ENCODE assay signal across 17 cellular contexts in the genomic region with DNA sequence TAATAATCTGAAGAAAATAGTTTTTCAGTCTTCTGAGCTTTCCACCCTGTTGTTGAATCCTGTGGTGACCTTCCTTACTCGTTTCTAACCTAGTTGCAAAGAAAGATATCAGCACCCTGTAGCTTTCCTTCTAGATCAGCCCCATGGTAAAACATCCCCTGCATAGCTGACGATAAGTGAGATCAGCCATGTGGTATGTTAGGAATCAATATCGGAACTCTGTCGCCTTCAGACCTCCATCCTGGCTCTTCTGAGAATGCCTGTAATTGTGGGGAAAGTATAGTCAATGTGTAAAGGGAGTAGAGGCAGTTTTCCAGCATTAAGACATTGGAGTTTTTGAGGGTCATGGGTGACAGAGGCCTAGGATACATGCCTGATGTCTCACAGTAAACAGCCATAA.
DNase-seq lines count a peak whose midpoint lies in the region; ATAC-seq and TF ChIP-seq lines count a peak whose summit lies in the region.
"Had no signal": no experiment of that assay in that cellular context is flagged by ENCODE, and none has a peak within 500 bp of the region (broad histone marks: within the 10 kb centered on the region; RNA-seq: fewer than 3 reads in every experiment).

No MANE protein-coding gene starts in this region.

- H3K27me3 ChIP-seq in brain microvascular endothelial cell (replicated peaks), result no peaks in the 10 kb centered on the region
- no peaks in the 10 kb centered on the region for H3K27me3 ChIP-seq in mesendoderm (ENCODE audit: insufficient read depth, low read length, poor library complexity)
- H3K27me3 ChIP-seq in naive thymus-derived CD4-positive, alpha-beta T cell (ENCODE audit: control insufficient read depth in 2 of 2, insufficient read depth in 2 of 2, low read length in 2 of 2), result no peaks in the 10 kb centered on the region

- H3K27me3 Mint-ChIP-seq in naive thymus-derived CD4-positive, alpha-beta T cell, result no peaks in the 10 kb centered on the region
- H3K27me3 Mint-ChIP-seq in activated CD8-positive, alpha-beta memory T cell treated with anti-CD3 and anti-CD28 coated beads, Interleukin-2, amount 10 ng/mL, durations not matched to agents 7 days and 5 days, result no peaks in the 10 kb centered on the region
- H3K27me3 Mint-ChIP-seq: CD4-positive, alpha-beta T cell had no signal

- H4K5ac ChIP-seq in mesendoderm (ENCODE audit: low read length), result no peak overlapping the region

- H3K4ac ChIP-seq in mesendoderm (ENCODE audit: low read depth, low read length), result no peak overlapping the region

- H3K18ac ChIP-seq in mesendoderm (ENCODE audit: low read length), result no peak overlapping the region

- peaks cover 3% of the 10 kb centered on the region for H3K4me1 ChIP-seq in mesendoderm (ENCODE audit: control insufficient read depth, low read depth, low read length)
- H3K4me1 ChIP-seq in naive thymus-derived CD4-positive, alpha-beta T cell (ENCODE audit: control insufficient read depth in 2 of 2, insufficient read depth in 2 of 2, low read length in 2 of 2), result peaks cover 0 to 7% of the 10 kb centered on the region in 2 donors

- no peak overlapping the region for H3K56ac ChIP-seq in mesendoderm (ENCODE audit: low read length)

- H3K36me3 ChIP-seq in brain microvascular endothelial cell (replicated peaks), result no peaks in the 10 kb centered on the region
- H3K36me3 ChIP-seq in mesendoderm (ENCODE audit: control insufficient read depth, insufficient read depth, low read length), result no peaks in the 10 kb centered on the region
- H3K36me3 ChIP-seq in naive thymus-derived CD4-positive, alpha-beta T cell (ENCODE audit: control insufficient read depth in 2 of 3, insufficient read depth in 3 of 3, low read length in 3 of 3), result no peaks in the 10 kb centered on the region

- H2BK120ac ChIP-seq in mesendoderm (ENCODE audit: low read depth, low read length), result no peak overlapping the region

- H3K23ac ChIP-seq in mesendoderm (ENCODE audit: low read length), result no peak overlapping the region

- peaks cover under 1 to 6% (median 4%) of the 10 kb centered on the region in 5 donors for H3K36me3 Mint-ChIP-seq in naive thymus-derived CD4-positive, alpha-beta T cell
- H3K36me3 Mint-ChIP-seq in activated CD8-positive, alpha-beta memory T cell treated with anti-CD3 and anti-CD28 coated beads, Interleukin-2, amount 10 ng/mL, durations not matched to agents 7 days and 5 days, result peaks cover 1% of the 10 kb centered on the region

- CTCF ChIA-PET in naive thymus-derived CD4-positive, alpha-beta T cell (lab: Charles Lee), result interaction anchor here (1.1 kb wide), 1 partner anchor 9 kb away, joined by 4 read pairs; no protein-coding TSS in a partner anchor
- CTCF ChIA-PET in activated CD8-positive, alpha-beta memory T cell treated with anti-CD3 and anti-CD28 coated beads, Interleukin-2, amount 10 ng/mL, durations not matched to agents 7 days and 5 days (lab: Charles Lee), result no interaction called here

- DNase-seq in EH (ENCODE audit: low read depth) (peak; percentile 32), brain microvascular endothelial cell (peak; percentile 31), mesendoderm (peak; percentile 84), NCI-H2029 (lab: John Stamatoyannopoulos, UW) (no peak)
- no peak for DNase-seq in naive thymus-derived CD4-positive, alpha-beta T cell
- DNase-seq in activated CD8-positive, alpha-beta memory T cell treated with anti-CD3 and anti-CD28 coated beads, Interleukin-2, amount 10 ng/mL, durations not matched to agents 7 days and 5 days, result no peak
- DNase-seq: AML-193; CD4-positive, alpha-beta T cell; DMS153; DMS79; H9 had no signal

- TF ChIP-seq CTCF in VCaP (conservative IDR thresholded peaks at IDR 0.05) (no peak), brain microvascular endothelial cell (IDR thresholded peaks at IDR 0.05; ENCODE audit: low read depth, low read length, missing control alignments) (no peak)

- H2BK5ac ChIP-seq in mesendoderm (ENCODE audit: low read length), result no peak overlapping the region

- intact Hi-C loops in naive thymus-derived CD4-positive, alpha-beta T cell (cut with micrococcal nuclease), result no loop called here

- H3K4me1 Mint-ChIP-seq in naive thymus-derived CD4-positive, alpha-beta T cell, result peaks cover under 1 to 12% (median 7%) of the 10 kb centered on the region in 7 donors
- H3K4me1 Mint-ChIP-seq in activated CD8-positive, alpha-beta memory T cell treated with anti-CD3 and anti-CD28 coated beads, Interleukin-2, amount 10 ng/mL, durations not matched to agents 7 days and 5 days, result peaks cover 2% of the 10 kb centered on the region

- H3K79me2 ChIP-seq in mesendoderm (ENCODE audit: control insufficient read depth, insufficient read depth, low read length), result no peaks in the 10 kb centered on the region

- no peak overlapping the region for H3K9ac ChIP-seq in mesendoderm (ENCODE audit: low read length)

- H2BK15ac ChIP-seq in mesendoderm (replicated peaks; ENCODE audit: low read depth), result peak overlapping the region; percentile 60

- ATAC-seq in GM18868 (IDR thresholded peaks at IDR 0.05; ENCODE audit: unreplicated experiment), result no peak
- no peak for ATAC-seq in naive thymus-derived CD4-positive, alpha-beta T cell
- no peak for ATAC-seq in activated CD8-positive, alpha-beta memory T cell treated with anti-CD3 and anti-CD28 coated beads, Interleukin-2, amount 10 ng/mL, durations not matched to agents 7 days and 5 days
- ATAC-seq: A549, GM12878 had no signal

- no peak overlapping the region for H3K4me3 ChIP-seq in brain microvascular endothelial cell (ENCODE audit: low read depth, low read length)
- no peak overlapping the region for H3K4me3 ChIP-seq in mesendoderm (ENCODE audit: low read length)
- no peak overlapping the region for H3K4me3 ChIP-seq in naive thymus-derived CD4-positive, alpha-beta T cell (ENCODE audit: low read length)
- H3K4me3 ChIP-seq: A549, GM12878 had no signal

- H3K4me2 ChIP-seq in mesendoderm (ENCODE audit: low read length), result no peak overlapping the region
- H3K4me2 ChIP-seq: A549 had no signal

- no peaks in the 10 kb centered on the region for H3K9me3 Mint-ChIP-seq in naive thymus-derived CD4-positive, alpha-beta T cell
- H3K9me3 Mint-ChIP-seq in activated CD8-positive, alpha-beta memory T cell treated with anti-CD3 and anti-CD28 coated beads, Interleukin-2, amount 10 ng/mL, durations not matched to agents 7 days and 5 days (ENCODE audit: low read depth), result no peaks in the 10 kb centered on the region
- H3K9me3 Mint-ChIP-seq: CD4-positive, alpha-beta T cell; H9 had no signal

- H4K8ac ChIP-seq in mesendoderm (ENCODE audit: low read depth, low read length), result no peak overlapping the region

- H3K27ac ChIP-seq in VCaP (peak overlapping the region; percentile 7; the same call in 1 of the 2 replicates), brain microvascular endothelial cell (no peak overlapping the region), mesendoderm (ENCODE audit: low read depth, low read length) (no peak overlapping the region)
- H3K27ac ChIP-seq in naive thymus-derived CD4-positive, alpha-beta T cell (ENCODE audit: low read depth, low read length), result no peak overlapping the region
- H3K27ac ChIP-seq: 22Rv1, A549, C4-2B had no signal

- no peak overlapping the region for H3K27ac Mint-ChIP-seq in naive thymus-derived CD4-positive, alpha-beta T cell
- H3K27ac Mint-ChIP-seq in activated CD8-positive, alpha-beta memory T cell treated with anti-CD3 and anti-CD28 coated beads, Interleukin-2, amount 10 ng/mL, durations not matched to agents 7 days and 5 days, result no peak overlapping the region
- H3K27ac Mint-ChIP-seq: CD4-positive, alpha-beta T cell; H9 had no signal

- no peak overlapping the region for H2AK5ac ChIP-seq in mesendoderm (ENCODE audit: low read length)

- no peaks in the 10 kb centered on the region for H3K9me3 ChIP-seq in naive thymus-derived CD4-positive, alpha-beta T cell (ENCODE audit: control insufficient read depth in 2 of 3, low read length in 3 of 3)
- H3K9me3 ChIP-seq: A549 had no signal

- POLR2A ChIA-PET in naive thymus-derived CD4-positive, alpha-beta T cell (lab: Charles Lee), result no interaction called here

- in situ Hi-C loops in brain microvascular endothelial cell (cut with HindIII; ENCODE audit: low pct_ligation_motif_present, low sequenced_read_pairs), result no loop called here

- peaks cover 2% of the 10 kb centered on the region for H3K79me1 ChIP-seq in mesendoderm (ENCODE audit: low read length)

- whole genome bisulfite sequencing in mesendoderm (ENCODE audit: extremely low coverage, insufficient coverage, low lambda C conversion rate), result no CpG with 5 or more reads among the region's 4 CpGs

- no peak overlapping the region for H3K4me3 Mint-ChIP-seq in naive thymus-derived CD4-positive, alpha-beta T cell
- H3K4me3 Mint-ChIP-seq in activated CD8-positive, alpha-beta memory T cell treated with anti-CD3 and anti-CD28 coated beads, Interleukin-2, amount 10 ng/mL, durations not matched to agents 7 days and 5 days, result no peak overlapping the region
- H3K4me3 Mint-ChIP-seq: CD4-positive, alpha-beta T cell; H9 had no signal

Comparison
In these comparisons a context has a peak if more than half of its experiments do, and no peak if none do; other contexts are left out.
1. DNase-seq: peak in EH (single experiment), brain microvascular endothelial cell (single experiment) and mesendoderm (single experiment); none in NCI-H2029 (single experiment), naive thymus-derived CD4-positive, alpha-beta T cell (0 of 9) and activated CD8-positive, alpha-beta memory T cell treated with anti-CD3 and anti-CD28 coated beads, Interleukin-2, amount 10 ng/mL, durations not matched to agents 7 days and 5 days (single experiment).